In genomic region chr2:120233292-120233691, GRCh38 we compare ENCODE assay signal across 13 cellular contexts. TPM values are rescaled to one million over a fixed set of nuclear protein-coding genes. Genes with fewer than 3 reads are reported as not detected.
DNase-seq lines count a peak whose midpoint lies in the region; FAIRE-seq and TF ChIP-seq lines count a peak whose summit lies in the region.
"Had no signal": no experiment of that assay in that cellular context is flagged by ENCODE, and none has a peak within 500 bp of the region (broad histone marks: within the 10 kb centered on the region; RNA-seq: fewer than 3 reads in every experiment).

No MANE protein-coding gene starts in this region.

- H3K4me3 ChIP-seq in MM.1S (ENCODE audit: low read length) (no peak overlapping the region; the same call in 1 of the 2 replicates), astrocyte (ENCODE audit: insufficient read depth, low read depth, low read length) (no peak overlapping the region), sigmoid colon (no peak overlapping the region), esophagus muscularis mucosa (no peak overlapping the region)

- H3K9me3 ChIP-seq in MM.1S (replicated peaks; ENCODE audit: insufficient read depth, low read length) (no peaks in the 10 kb centered on the region), astrocyte (ENCODE audit: insufficient read depth, low read depth, low read length) (no peaks in the 10 kb centered on the region), sigmoid colon (no peaks in the 10 kb centered on the region), esophagus muscularis mucosa (no peaks in the 10 kb centered on the region)

- H3K4me2 ChIP-seq in MM.1S (ENCODE audit: low read depth, low read length) (peak overlapping the region; percentile 93; the same call in 1 of the 2 replicates), astrocyte (ENCODE audit: low read length) (no peak overlapping the region)

- peak overlapping the region; percentile 96; the same call in 1 of the 2 replicates for H3K27ac ChIP-seq in MM.1S (ENCODE audit: low read length)
- H3K27ac ChIP-seq in astrocyte (ENCODE audit: low read depth, low read length) = no peak overlapping the region
- H3K27ac ChIP-seq in sigmoid colon = peak overlapping the region in 1 of 4 donors; percentile 71
- H3K27ac ChIP-seq in esophagus muscularis mucosa (replicated peaks in 1 of 4) = no peak overlapping the region

- no peaks in the 10 kb centered on the region for H3K9me2 ChIP-seq in MM.1S (replicated peaks; ENCODE audit: insufficient read depth, low read length)

- H3K27me3 ChIP-seq in MM.1S (replicated peaks; ENCODE audit: insufficient read depth, low read length) (no peaks in the 10 kb centered on the region), astrocyte (ENCODE audit: insufficient read depth, low read length) (no peaks in the 10 kb centered on the region), sigmoid colon (no peaks in the 10 kb centered on the region), esophagus muscularis mucosa (no peaks in the 10 kb centered on the region)

- H3K9me3 Mint-ChIP-seq in activated CD4-positive, alpha-beta T cell treated with anti-CD3 and anti-CD28 coated beads, Interleukin-2, amount 10 ng/mL, durations not matched to agents 24 days and 14 days = no peaks in the 10 kb centered on the region
- H3K9me3 Mint-ChIP-seq in astrocyte (ENCODE audit: unreplicated experiment) = no peaks in the 10 kb centered on the region

- H2AFZ ChIP-seq in MM.1S (ENCODE audit: low read length) (no peak overlapping the region), astrocyte (ENCODE audit: low read depth, low read length) (no peak overlapping the region)

- peak; percentile 43 for FAIRE-seq in astrocyte (lab: Jason Lieb, UNC)
- FAIRE-seq: A204.1 had no signal

- H4K20me1 ChIP-seq in MM.1S (ENCODE audit: insufficient read depth, low read length) (no peaks in the 10 kb centered on the region), astrocyte (ENCODE audit: insufficient read depth, low read length) (no peaks in the 10 kb centered on the region)

- peaks cover 24% of the 10 kb centered on the region for H3K36me3 Mint-ChIP-seq in activated CD4-positive, alpha-beta T cell treated with anti-CD3 and anti-CD28 coated beads, Interleukin-2, amount 10 ng/mL, durations not matched to agents 24 days and 14 days (ENCODE audit: low read depth)
- no peaks in the 10 kb centered on the region for H3K36me3 Mint-ChIP-seq in astrocyte (ENCODE audit: low read depth, unreplicated experiment)

- no peak for TF ChIP-seq CTCF in MM.1S (IDR thresholded peaks at IDR 0.05; ENCODE audit: low read length)
- TF ChIP-seq CTCF in astrocyte (IDR thresholded peaks at IDR 0.05; ENCODE audit: insufficient read depth, low read depth, low read length) = no peak
- no peak for TF ChIP-seq CTCF in sigmoid colon (IDR thresholded peaks at IDR 0.05)
- no peak for TF ChIP-seq CTCF in esophagus muscularis mucosa (IDR thresholded peaks at IDR 0.05)

- H3K36me3 ChIP-seq in MM.1S (replicated peaks; ENCODE audit: insufficient read depth, low read length) = no peaks in the 10 kb centered on the region
- H3K36me3 ChIP-seq in astrocyte (ENCODE audit: insufficient read depth, low read length) = no peaks in the 10 kb centered on the region
- H3K36me3 ChIP-seq in sigmoid colon = no peaks in the 10 kb centered on the region
- H3K36me3 ChIP-seq in esophagus muscularis mucosa = no peaks in the 10 kb centered on the region

- DNase-seq in activated CD4-positive, alpha-beta T cell treated with anti-CD3 and anti-CD28 coated beads, Interleukin-2, amount 10 ng/mL, durations not matched to agents 24 days and 14 days = no peak
- DNase-seq in activated CD4-positive, alpha-beta T cell treated with anti-CD3 and anti-CD28 coated beads, Interleukin-2, amount 50 U/mL, for 1 hour = no peak
- DNase-seq in MM.1S (no peak), astrocyte (ENCODE audit: low read depth) (no peak), sigmoid colon (peak; percentile 44), germinal center (ENCODE audit: low spot score) (no peak), esophagus muscularis mucosa (ENCODE audit: extremely low spot score) (no peak)
- DNase-seq in effector CD4-positive, alpha-beta T cell = no peak
- DNase-seq: cortex of kidney, NCI-H1930, NCI-H510A, OCI-M1 had no signal

- H3K79me2 ChIP-seq in MM.1S (ENCODE audit: low read length) (peaks cover 20% of the 10 kb centered on the region), astrocyte (ENCODE audit: insufficient read depth, low read length) (no peaks in the 10 kb centered on the region)

- peak overlapping the region; percentile 99 for H3K27ac Mint-ChIP-seq in activated CD4-positive, alpha-beta T cell treated with anti-CD3 and anti-CD28 coated beads, Interleukin-2, amount 10 ng/mL, durations not matched to agents 24 days and 14 days
- H3K27ac Mint-ChIP-seq in astrocyte (ENCODE audit: unreplicated experiment) = no peak overlapping the region

- intact Hi-C loops in activated CD4-positive, alpha-beta T cell treated with anti-CD3 and anti-CD28 coated beads, Interleukin-2, amount 10 ng/mL, durations not matched to agents 24 days and 14 days (cut with micrococcal nuclease) = loop anchor here (2.0 to 5.0 kb wide), 4 partner anchors 28 to 866 kb away; partner anchors contain the start of genes C2orf76, DBI, EPB41L5 and TMEM177
- intact Hi-C loops in sigmoid colon (cut with DNase I) (loop anchor here (10.0 kb wide), 1 partner anchor 842 kb away; no protein-coding TSS in a partner anchor), esophagus muscularis mucosa (cut with DNase I) (no loop called here)

- no peak overlapping the region for H3K9ac ChIP-seq in MM.1S (ENCODE audit: low read length)
- no peak overlapping the region for H3K9ac ChIP-seq in astrocyte (ENCODE audit: low read length)

- H3K4me1 ChIP-seq in MM.1S (ENCODE audit: low read length) (peaks cover 15% of the 10 kb centered on the region), astrocyte (ENCODE audit: insufficient read depth, low read length) (peaks cover 16% of the 10 kb centered on the region), sigmoid colon (peaks cover 0 to 23% (median 11%) of the 10 kb centered on the region in 4 donors), esophagus muscularis mucosa (peaks cover 3 to 24% (median 18%) of the 10 kb centered on the region in 4 donors)

- 94 to 97% methylated on average over 5 of the region's 5 CpGs for WGBS in sigmoid colon, 2 donors
- WGBS in esophagus muscularis mucosa = 91% methylated on average over 5 of the region's 5 CpGs

- H3K4me3 Mint-ChIP-seq in activated CD4-positive, alpha-beta T cell treated with anti-CD3 and anti-CD28 coated beads, Interleukin-2, amount 10 ng/mL, durations not matched to agents 24 days and 14 days = peak overlapping the region; percentile 98
- H3K4me3 Mint-ChIP-seq in astrocyte (ENCODE audit: unreplicated experiment) = no peak overlapping the region

- no peaks in the 10 kb centered on the region for H3K27me3 Mint-ChIP-seq in activated CD4-positive, alpha-beta T cell treated with anti-CD3 and anti-CD28 coated beads, Interleukin-2, amount 10 ng/mL, durations not matched to agents 24 days and 14 days
- H3K27me3 Mint-ChIP-seq in astrocyte (ENCODE audit: low read depth, unreplicated experiment) = peaks cover 34% of the 10 kb centered on the region

- TF ChIP-seq EP300 in sigmoid colon (IDR thresholded peaks at IDR 0.05) = no peak
- no peak for TF ChIP-seq EP300 in esophagus muscularis mucosa (IDR thresholded peaks at IDR 0.05)

- H3K4me1 Mint-ChIP-seq in activated CD4-positive, alpha-beta T cell treated with anti-CD3 and anti-CD28 coated beads, Interleukin-2, amount 10 ng/mL, durations not matched to agents 24 days and 14 days = peaks cover 59% of the 10 kb centered on the region
- H3K4me1 Mint-ChIP-seq in astrocyte (ENCODE audit: low read depth, unreplicated experiment) = peaks cover 12% of the 10 kb centered on the region

- peaks cover 25% of the 10 kb centered on the region for H3F3A ChIP-seq in MM.1S (ENCODE audit: insufficient read depth, low read length)

- TF ChIP-seq POLR2A in sigmoid colon (IDR thresholded peaks at IDR 0.05) (no peak), esophagus muscularis mucosa (IDR thresholded peaks at IDR 0.05; ENCODE audit: low read depth) (no peak)

RNA-seq across cellular contexts. Expression of gene TMEM185B, which starts 10.1 kb away (rescaled TPM):
- 44.3 and 45.8 TPM in 2 replicates for total RNA-seq in activated CD4-positive, alpha-beta T cell treated with anti-CD3 and anti-CD28 coated beads, Interleukin-2, amount 10 ng/mL, durations not matched to agents 24 days and 14 days
- total RNA-seq in astrocyte (27.9 and 30.8 TPM in 2 replicates), sigmoid colon (10 to 100 TPM; 16.8 to 32.1 (median 25.0) TPM), esophagus muscularis mucosa (10 to 100 TPM; 21.6 to 33.8 (median 31.9) TPM)
- 1 to 10 TPM; 1.6 to 9.7 (median 1.8) TPM for polyA plus RNA-seq in sigmoid colon

RNA-seq across cellular contexts. Expression of gene RALB, which starts 19.4 kb away (rescaled TPM):
- total RNA-seq in activated CD4-positive, alpha-beta T cell treated with anti-CD3 and anti-CD28 coated beads, Interleukin-2, amount 10 ng/mL, durations not matched to agents 24 days and 14 days = 72.1 and 80.0 TPM in 2 replicates
- total RNA-seq in astrocyte (44.5 and 49.4 TPM in 2 replicates), sigmoid colon (10 to 100 TPM; 47.9 to 60.2 (median 50.5) TPM), esophagus muscularis mucosa (10 to 100 TPM; 41.5 to 59.1 (median 54.4) TPM)
- 100 to 1,000 TPM in 2 of 3 donors, 10 to 100 TPM in 1; 86.6 to 143 (median 118) TPM for polyA plus RNA-seq in sigmoid colon
